25 cellular contexts compared by ENCODE assay signal in the genomic region with DNA sequence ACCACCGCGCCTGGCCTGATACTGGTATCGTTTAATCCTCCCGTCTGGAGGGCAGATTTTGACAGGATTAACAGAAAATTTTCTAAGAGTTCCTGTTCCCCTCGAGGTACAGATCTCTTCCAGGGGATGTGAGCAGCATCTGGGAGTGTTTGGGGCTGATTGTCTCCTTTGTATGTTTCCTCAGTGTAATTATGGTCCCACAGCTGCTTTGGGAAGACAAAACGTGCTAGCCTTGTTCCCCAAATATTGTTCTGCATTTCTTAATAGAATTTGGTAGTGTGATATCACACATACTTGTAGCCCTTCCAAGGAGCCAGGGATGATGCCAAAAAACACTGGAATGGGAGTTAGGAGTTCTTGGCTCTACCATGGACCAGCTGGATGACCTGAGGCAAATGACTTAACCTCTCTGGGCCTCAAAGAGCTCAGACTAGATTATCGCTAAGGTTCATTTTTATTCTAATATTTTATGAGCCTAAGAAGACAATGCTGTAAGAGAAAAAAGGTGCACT. TPM values are rescaled to one million over a fixed set of nuclear protein-coding genes. Genes with fewer than 3 reads are reported as not detected.
"Had no signal": no experiment of that assay in that cellular context is flagged by ENCODE, and none has a peak within 500 bp of the region (broad histone marks: within the 10 kb centered on the region; RNA-seq: fewer than 3 reads in every experiment).

No MANE protein-coding gene starts in this region.

- H3K9me3 Mint-ChIP-seq: IgD-negative memory B cell had no signal

- H3K9me3 ChIP-seq: SK-N-SH had no signal

- DNase-seq: Kasumi-1, MM.1S, NCI-H1092 treated with DMSO at 0.1 percent for 48 hours, NCI-H1436, NCI-H187, NCI-H2029, NCI-H2081 treated with DMSO at 0.1 percent for 48 hours, NCI-H2171, NCI-H226, NCI-H446, NCI-H510A, NCI-H524 treated with DMSO at 0.1 percent for 48 hours, NCI-H69, PC-3, SHP77, SK-N-SH had no signal

- H3K27ac Mint-ChIP-seq: IgD-negative memory B cell had no signal

- H3K4me1 Mint-ChIP-seq: IgD-negative memory B cell had no signal

- H3K4me3 Mint-ChIP-seq: IgD-negative memory B cell had no signal

- H3K36me3 Mint-ChIP-seq: IgD-negative memory B cell had no signal

- ATAC-seq: K562, Panc1, PC-3 had no signal

- H3K27ac ChIP-seq: HL-60, KMS-11, RWPE1 had no signal

- H3K4me3 ChIP-seq: K562 had no signal

RNA-seq across cellular contexts. Expression of a gene that starts 19.0 kb away (rescaled TPM):
- total RNA-seq: K562, M059J, OCI-LY7, PC-3, SK-MEL-5 had no signal
- polyA plus RNA-seq: IgD-negative memory B cell, K562, SK-N-SH had no signal
